Comparison of ENCODE assay signal across 20 cellular contexts in the genomic region with DNA sequence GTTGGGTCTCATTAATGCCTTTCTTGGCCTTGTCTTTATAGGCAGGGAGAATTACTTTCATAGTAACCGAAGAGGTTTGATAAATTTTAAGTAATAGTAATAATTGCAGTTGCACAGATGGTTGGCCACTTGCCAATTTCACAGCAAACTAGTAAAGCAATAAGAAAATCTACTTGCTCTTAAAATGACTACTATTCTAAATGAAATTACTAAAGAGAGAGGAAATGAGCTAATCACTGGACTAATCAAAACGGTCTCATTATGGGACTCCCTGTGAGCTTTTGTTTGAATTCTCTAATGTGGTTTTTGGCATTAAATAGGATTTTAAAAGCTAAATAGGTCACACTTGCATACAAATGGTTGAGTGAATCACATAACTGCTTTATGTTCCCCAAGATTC.
A peak's percentile ranks its signal among the peaks of the same experiment; 100 is the strongest.
DNase-seq lines count a peak whose midpoint lies in the region; ATAC-seq and TF ChIP-seq lines count a peak whose summit lies in the region.
"Had no signal": no experiment of that assay in that cellular context is flagged by ENCODE, and none has a peak within 500 bp of the region (broad histone marks: within the 10 kb centered on the region; RNA-seq: fewer than 3 reads in every experiment).

No MANE protein-coding gene starts in this region.

- in situ Hi-C loops in gastrocnemius medialis (cut with MboI; ENCODE audit: low sequenced_read_pairs in 4 of 4): no loop called here

- no peaks in the 10 kb centered on the region for H3K9me3 ChIP-seq in gastrocnemius medialis
- H3K9me3 ChIP-seq: right lobe of liver, transverse colon had no signal

- no peaks in the 10 kb centered on the region for H3K9me3 Mint-ChIP-seq in activated naive CD8-positive, alpha-beta T cell treated with anti-CD3 and anti-CD28 coated beads, Interleukin-2, amount 50 U/mL, for 24 hours
- H3K9me3 Mint-ChIP-seq: activated T-helper 1 cell treated with anti-CD3 and anti-CD28 coated beads, Interleukin-12 subunit alpha, Interleukin-12 subunit beta, Interleukin-2, Interleukin-4 antibody, amounts not matched to agents 30 ng/mL and 10 ng/mL and 1 ng/mL, durations not matched to agents 14 hours and 24 hours and 36 hours; central memory CD8-positive, alpha-beta T cell; naive B cell; stimulated activated naive B cell treated with anti-CD40 and anti-IgM and Interleukin-4, amounts not matched to agents 10 μg/mL and 1 μg/mL and 100 μg/mL, for 72 hours had no signal

- no peak overlapping the region for H3K27ac Mint-ChIP-seq in activated naive CD8-positive, alpha-beta T cell treated with anti-CD3 and anti-CD28 coated beads, Interleukin-2, amount 50 U/mL, for 24 hours
- H3K27ac Mint-ChIP-seq: activated T-helper 1 cell treated with anti-CD3 and anti-CD28 coated beads, Interleukin-12 subunit alpha, Interleukin-12 subunit beta, Interleukin-2, Interleukin-4 antibody, amounts not matched to agents 30 ng/mL and 10 ng/mL and 1 ng/mL, durations not matched to agents 14 hours and 24 hours and 36 hours; naive B cell; stimulated activated naive B cell treated with anti-CD40 and anti-IgM and Interleukin-4, amounts not matched to agents 10 μg/mL and 1 μg/mL and 100 μg/mL, for 72 hours had no signal

- peak overlapping the region in 3 of 4 donors; percentile 4 to 28 (median 27) for H3K27ac ChIP-seq in gastrocnemius medialis
- H3K27ac ChIP-seq: hepatocyte, right lobe of liver, RWPE1 had no signal

- H3K4me3 ChIP-seq in cardiac fibroblast (replicated peaks in 1 of 2; ENCODE audit: low read depth in 2 of 2, low read length in 2 of 2) (no peak overlapping the region), gastrocnemius medialis (no peak overlapping the region)
- H3K4me3 ChIP-seq: hepatocyte, right lobe of liver, transverse colon had no signal

- no peaks in the 10 kb centered on the region for H3K36me3 ChIP-seq in gastrocnemius medialis
- H3K36me3 ChIP-seq: right lobe of liver, transverse colon had no signal

- intact Hi-C loops in gastrocnemius medialis (cut with DNase I; ENCODE audit: low total_unique reads): no loop called here

- TF ChIP-seq POLR2A in gastrocnemius medialis (IDR thresholded peaks at IDR 0.05): no peak

- DNase-seq in NCI-H1092 treated with DMSO at 0.1 percent for 48 hours (lab: John Stamatoyannopoulos, UW) (peak; percentile 28), NCI-H1092 (lab: John Stamatoyannopoulos, UW) (no peak), NCI-H2171 (lab: John Stamatoyannopoulos, UW) (peak; percentile 6), cardiac fibroblast (ENCODE audit: low read depth in 2 of 2) (peak; percentile 10 to 13), gastrocnemius medialis (no peak)
- no peak for DNase-seq in activated naive CD8-positive, alpha-beta T cell treated with anti-CD3 and anti-CD28 coated beads, Interleukin-2, amount 50 U/mL, for 24 hours
- DNase-seq: 8988T; activated CD4-positive, alpha-beta T cell treated with anti-CD3 and anti-CD28 coated beads for 1 hour; effector memory CD4-positive, alpha-beta T cell; naive B cell; NCI-H1417 treated with DMSO at 0.1 percent for 48 hours; stimulated activated naive B cell treated with anti-CD40 and anti-IgM and Interleukin-4, amounts not matched to agents 10 μg/mL and 1 μg/mL and 100 μg/mL, for 72 hours; transverse colon had no signal

- TF ChIP-seq CTCF in cardiac fibroblast (IDR thresholded peaks at IDR 0.05; ENCODE audit: low read depth, low read length) (no peak), gastrocnemius medialis (IDR thresholded peaks at IDR 0.05 in 4 of 5, conservative IDR thresholded peaks at IDR 0.05 in 1 of 5) (no peak)

- no peaks in the 10 kb centered on the region for H3K36me3 Mint-ChIP-seq in activated naive CD8-positive, alpha-beta T cell treated with anti-CD3 and anti-CD28 coated beads, Interleukin-2, amount 50 U/mL, for 24 hours (ENCODE audit: low read depth)
- H3K36me3 Mint-ChIP-seq: naive B cell; stimulated activated naive B cell treated with anti-CD40 and anti-IgM and Interleukin-4, amounts not matched to agents 10 μg/mL and 1 μg/mL and 100 μg/mL, for 72 hours had no signal

- peaks cover 31% of the 10 kb centered on the region in 2 donors for H3K4me1 ChIP-seq in gastrocnemius medialis

- H3K4me3 Mint-ChIP-seq in activated naive CD8-positive, alpha-beta T cell treated with anti-CD3 and anti-CD28 coated beads, Interleukin-2, amount 50 U/mL, for 24 hours: no peak overlapping the region
- H3K4me3 Mint-ChIP-seq: activated T-helper 1 cell treated with anti-CD3 and anti-CD28 coated beads, Interleukin-12 subunit alpha, Interleukin-12 subunit beta, Interleukin-2, Interleukin-4 antibody, amounts not matched to agents 30 ng/mL and 10 ng/mL and 1 ng/mL, durations not matched to agents 14 hours and 24 hours and 36 hours; central memory CD8-positive, alpha-beta T cell; naive B cell; stimulated activated naive B cell treated with anti-CD40 and anti-IgM and Interleukin-4, amounts not matched to agents 10 μg/mL and 1 μg/mL and 100 μg/mL, for 72 hours had no signal

- H3K27me3 Mint-ChIP-seq in activated naive CD8-positive, alpha-beta T cell treated with anti-CD3 and anti-CD28 coated beads, Interleukin-2, amount 50 U/mL, for 24 hours: no peaks in the 10 kb centered on the region

- no peaks in the 10 kb centered on the region for H3K4me1 Mint-ChIP-seq in activated naive CD8-positive, alpha-beta T cell treated with anti-CD3 and anti-CD28 coated beads, Interleukin-2, amount 50 U/mL, for 24 hours
- H3K4me1 Mint-ChIP-seq: central memory CD8-positive, alpha-beta T cell; naive B cell had no signal

- H3K27me3 ChIP-seq in gastrocnemius medialis: no peaks in the 10 kb centered on the region
- H3K27me3 ChIP-seq: hepatocyte, right lobe of liver, transverse colon had no signal

- ATAC-seq in gastrocnemius medialis (no peak), HG02973 (IDR thresholded peaks at IDR 0.05; ENCODE audit: unreplicated experiment) (no peak), HG02852 (IDR thresholded peaks at IDR 0.05; ENCODE audit: unreplicated experiment) (no peak)
- ATAC-seq in activated naive CD8-positive, alpha-beta T cell treated with anti-CD3 and anti-CD28 coated beads, Interleukin-2, amount 50 U/mL, for 24 hours: no peak
- ATAC-seq: stimulated activated naive B cell treated with anti-CD40 and anti-IgM and Interleukin-4, amounts not matched to agents 10 μg/mL and 1 μg/mL and 100 μg/mL, for 72 hours had no signal

Comparison
In these comparisons a context has a peak if more than half of its experiments do, and no peak if none do; other contexts are left out.
1. DNase-seq: peak in NCI-H1092 treated with DMSO at 0.1 percent for 48 hours (single experiment), NCI-H2171 (single experiment) and cardiac fibroblast (2 of 2); none in NCI-H1092 (single experiment), gastrocnemius medialis (0 of 2) and activated naive CD8-positive, alpha-beta T cell treated with anti-CD3 and anti-CD28 coated beads, Interleukin-2, amount 50 U/mL, for 24 hours (single experiment).